Comparison of ENCODE assay signal across 8 cellular contexts in the genomic region with DNA sequence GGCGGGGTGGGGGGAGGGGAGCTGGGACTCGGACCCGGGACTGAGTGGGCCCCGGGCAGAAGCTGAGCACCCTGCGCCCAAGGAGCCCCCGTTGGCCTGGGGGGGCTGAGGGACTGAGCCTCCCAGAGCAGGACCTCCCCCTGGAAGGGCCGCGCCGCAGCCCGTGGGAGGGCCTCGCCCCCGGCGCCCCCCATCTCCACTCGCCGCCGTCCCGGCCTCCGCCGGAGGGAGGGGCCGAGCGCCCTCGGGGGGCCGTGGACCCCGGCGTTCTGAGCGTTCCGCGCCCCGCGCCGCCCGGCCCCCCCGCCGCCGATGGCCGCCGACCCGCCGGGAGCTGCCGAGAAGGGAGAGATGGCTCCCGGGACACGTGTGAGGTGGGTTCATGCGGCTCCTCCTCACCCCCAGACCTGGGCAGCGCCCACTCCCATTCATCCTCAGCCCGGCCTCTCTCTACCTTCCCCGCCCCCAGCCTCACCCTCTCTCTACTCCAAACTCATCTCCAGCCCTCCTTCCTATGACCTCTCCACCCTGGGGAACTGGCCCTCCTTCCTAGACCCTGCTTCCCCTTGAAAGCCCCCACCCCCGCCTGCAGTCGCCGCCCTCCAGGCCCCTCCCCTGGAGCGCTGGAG. TPM values are rescaled to one million over a fixed set of nuclear protein-coding genes. Genes with fewer than 3 reads are reported as not detected.
A peak's percentile ranks its signal among the peaks of the same experiment; 100 is the strongest.
DNase-seq lines count a peak whose midpoint lies in the region; ATAC-seq and TF ChIP-seq lines count a peak whose summit lies in the region.

No MANE protein-coding gene starts in this region.

- H3K4me2 ChIP-seq in parathyroid adenoma (ENCODE audit: low read length) = peak overlapping the region; percentile 65

- no peaks in the 10 kb centered on the region for H3K36me3 ChIP-seq in SJCRH30
- peaks cover 0 to 7% of the 10 kb centered on the region in 2 donors for H3K36me3 ChIP-seq in esophagus (ENCODE audit: control insufficient read depth in 2 of 2, insufficient read depth in 2 of 2, low read length in 1 of 2)
- H3K36me3 ChIP-seq in parathyroid adenoma (ENCODE audit: control insufficient read depth, insufficient read depth, low read length) = no peaks in the 10 kb centered on the region

- H2AFZ ChIP-seq in parathyroid adenoma = peak overlapping the region; percentile 10

- H3K79me2 ChIP-seq in parathyroid adenoma = no peaks in the 10 kb centered on the region

- no peaks in the 10 kb centered on the region for H3K9me3 ChIP-seq in SJCRH30 (replicated peaks)
- H3K9me3 ChIP-seq in esophagus (ENCODE audit: control insufficient read depth in 2 of 2, insufficient read depth in 1 of 2, low read depth in 1 of 2, low read length in 1 of 2) = no peaks in the 10 kb centered on the region
- no peaks in the 10 kb centered on the region for H3K9me3 ChIP-seq in parathyroid adenoma (ENCODE audit: control insufficient read depth, low read length)

- H3K4me3 ChIP-seq in GM12875 (ENCODE audit: low read depth, low read length) (peak overlapping the region; percentile 53), SJCRH30 (peak overlapping the region; percentile 89), esophagus (ENCODE audit: low read depth in 1 of 2, low read length in 2 of 2) (peak overlapping the region; percentile 58 to 78), parathyroid adenoma (ENCODE audit: low read depth, low read length) (peak overlapping the region; percentile 78)

- no peaks in the 10 kb centered on the region for H3K4me1 ChIP-seq in SJCRH30
- H3K4me1 ChIP-seq in esophagus (ENCODE audit: control insufficient read depth in 2 of 2, insufficient read depth in 2 of 2, low read length in 1 of 2) = peaks cover 2 to 3% of the 10 kb centered on the region in 2 donors
- H3K4me1 ChIP-seq in parathyroid adenoma = peaks cover 6% of the 10 kb centered on the region

- 2 to 5% methylated on average over 10 to 50 of the region's 50 CpGs for WGBS in esophagus, 2 donors

- no peak overlapping the region for H3K9ac ChIP-seq in parathyroid adenoma

- no peaks in the 10 kb centered on the region for H3K27me3 ChIP-seq in SJCRH30
- H3K27me3 ChIP-seq in esophagus (ENCODE audit: control insufficient read depth in 1 of 2, insufficient read depth in 2 of 2, low read length in 2 of 2) = no peaks in the 10 kb centered on the region
- H3K27me3 ChIP-seq in parathyroid adenoma (ENCODE audit: control insufficient read depth, insufficient read depth, low read length) = no peaks in the 10 kb centered on the region

- TF ChIP-seq CTCF in GM12875 (IDR thresholded peaks at IDR 0.05; ENCODE audit: borderline replicate concordance, insufficient read depth, low read depth, low read length) (no peak), parathyroid adenoma (IDR thresholded peaks at IDR 0.05) (no peak)

- H3K27ac ChIP-seq in SJCRH30 (no peak overlapping the region), esophagus (ENCODE audit: low read depth in 2 of 2, low read length in 1 of 2) (peak overlapping the region; percentile 58 to 61), parathyroid adenoma (peak overlapping the region; percentile 13)

- DNase-seq in SJCRH30 = no peak
- no peak for DNase-seq in NCI-H510A treated with DMSO at 0.1 percent for 48 hours (lab: John Stamatoyannopoulos, UW)
- DNase-seq in NCI-H2029 (lab: John Stamatoyannopoulos, UW) = no peak
- no peak for DNase-seq in hippocampal formation (lab: John Stamatoyannopoulos, UW)

- no peak for ATAC-seq in GM19463 (IDR thresholded peaks at IDR 0.05; ENCODE audit: unreplicated experiment)

RNA-seq across cellular contexts. Expression of a gene that starts 0.8 kb away (rescaled TPM):
- 14.2 and 14.4 TPM in 2 replicates for total RNA-seq in SJCRH30 (2014; rRNA removed; shearing (Covaris generic))
- polyA plus RNA-seq in esophagus = 10 to 100 TPM; 10.7 to 35.6 TPM

RNA-seq across cellular contexts. Expression of a gene that starts 24.7 kb away (rescaled TPM):
- total RNA-seq in SJCRH30 (2014; rRNA removed; shearing (Covaris generic)) = 4.0 and 7.0 TPM in 2 replicates
- 10 to 100 TPM in 1 of 2 donors, 1 to 10 TPM in 1; 8.5 to 11.6 TPM for polyA plus RNA-seq in esophagus

RNA-seq across cellular contexts. Expression of a gene that starts 27.8 kb away (rescaled TPM):
- total RNA-seq in SJCRH30 (2014; rRNA removed; shearing (Covaris generic)) = 1.3 and 1.4 TPM in 2 replicates
- 1 to 10 TPM; 2.2 to 3.3 TPM for polyA plus RNA-seq in esophagus

RNA-seq across cellular contexts. Expression of a gene that starts 30.3 kb away (rescaled TPM):
- total RNA-seq in SJCRH30 (2014; rRNA removed; shearing (Covaris generic)) = 28.1 and 30.3 TPM in 2 replicates
- 10 to 100 TPM; 21.8 to 33.9 TPM for polyA plus RNA-seq in esophagus

RNA-seq across cellular contexts. Expression of a gene that starts 33.4 kb away (rescaled TPM):
- total RNA-seq in SJCRH30 (2014; rRNA removed; shearing (Covaris generic)) = 8.9 TPM in 2 replicates
- polyA plus RNA-seq in esophagus = 1 to 10 TPM; 6.8 to 9.6 TPM
